Comparison of ENCODE assay signal across 10 cellular contexts in the genomic region with DNA sequence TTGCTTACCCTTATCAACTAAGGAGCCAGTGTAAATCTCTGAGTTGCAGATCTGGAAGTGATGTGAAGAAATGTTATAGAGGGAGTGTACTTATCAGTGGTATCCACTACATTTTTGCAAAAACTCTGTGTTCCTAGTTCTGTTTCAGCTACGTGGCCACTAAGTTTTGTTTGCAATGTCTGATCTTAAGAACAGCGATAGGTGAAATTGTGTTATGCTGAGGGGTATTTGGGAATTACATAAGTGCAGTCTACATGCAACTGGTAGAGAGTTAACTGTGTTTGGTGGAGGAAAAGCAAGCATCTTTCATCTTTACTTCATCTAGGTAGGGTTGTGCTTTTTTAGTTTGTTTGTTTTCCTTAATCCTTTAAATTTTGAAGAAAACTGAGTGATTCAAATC.
DNase-seq lines count a peak whose midpoint lies in the region; ATAC-seq and TF ChIP-seq lines count a peak whose summit lies in the region.
"Had no signal": no experiment of that assay in that cellular context is flagged by ENCODE, and none has a peak within 500 bp of the region (broad histone marks: within the 10 kb centered on the region; RNA-seq: fewer than 3 reads in every experiment).

No MANE protein-coding gene starts in this region.

- TF ChIP-seq CTCF in HFF-Myc (IDR thresholded peaks at IDR 0.05; ENCODE audit: low read depth, low read length, missing control alignments) (no peak), choroid plexus epithelial cell (conservative IDR thresholded peaks at IDR 0.05; ENCODE audit: low read depth, low read length) (no peak), osteoblast (IDR thresholded peaks at IDR 0.05; ENCODE audit: extremely low read depth, low read depth, low read length) (no peak)

- no peaks in the 10 kb centered on the region for H4K20me1 ChIP-seq in BLaER1
- no peaks in the 10 kb centered on the region for H4K20me1 ChIP-seq in osteoblast (ENCODE audit: insufficient read depth, low read length)

- DNase-seq in HFF-Myc (ENCODE audit: extremely low read depth, low read depth): no peak
- no peak for DNase-seq in choroid plexus epithelial cell (ENCODE audit: low read depth)
- DNase-seq in osteoblast (ENCODE audit: insufficient read length, low spot score, missing footprints): no peak
- DNase-seq in NCI-H446 treated with DMSO at 0.1 percent for 48 hours (lab: John Stamatoyannopoulos, UW): no peak
- DNase-seq in KG1 (lab: John Stamatoyannopoulos, UW): no peak
- no peak for DNase-seq in NCI-H1417 (lab: John Stamatoyannopoulos, UW)
- DNase-seq: activated CD4-positive, CD25-positive, alpha-beta regulatory T cell treated with anti-CD3 and anti-CD28 coated beads, Interleukin-2, amount 50 U/mL, for 72 hours; stimulated activated CD8-positive, alpha-beta memory T cell treated with anti-CD3 and anti-CD28 coated beads, Interleukin-4, amount 100 ng/mL, for 48 hours had no signal

- H3K9ac ChIP-seq in BLaER1: no peak overlapping the region

- H3K79me2 ChIP-seq in osteoblast (ENCODE audit: insufficient read depth, low read length): peaks cover 72% of the 10 kb centered on the region

- ATAC-seq in GM19324 (IDR thresholded peaks at IDR 0.05; ENCODE audit: low FRiP score, unreplicated experiment): no peak

- H3K4me3 ChIP-seq in BLaER1: no peak overlapping the region; the same call in 1 of the 2 replicates
- peak overlapping the region; percentile 68 for H3K4me3 ChIP-seq in HFF-Myc (replicated peaks; ENCODE audit: low read depth, low read length)
- peak overlapping the region; percentile 59 for H3K4me3 ChIP-seq in choroid plexus epithelial cell (ENCODE audit: low read depth, low read length)
- H3K4me3 ChIP-seq in osteoblast (ENCODE audit: insufficient read depth, low read length): no peak overlapping the region

- H2AFZ ChIP-seq in osteoblast (ENCODE audit: low read length): no peak overlapping the region

- H3K27me3 ChIP-seq in BLaER1 (peaks cover 35% of the 10 kb centered on the region; the same call in 1 of the 2 replicates), osteoblast (ENCODE audit: insufficient read depth, low read length) (no peaks in the 10 kb centered on the region)

- H3K27ac ChIP-seq in BLaER1 (peak overlapping the region; percentile 73; the same call in 1 of the 2 replicates), osteoblast (ENCODE audit: low read depth, low read length) (peak overlapping the region; percentile 29)

- H3K4me2 ChIP-seq in BLaER1 (peak overlapping the region; percentile 68), osteoblast (ENCODE audit: insufficient read depth, low read length) (peak overlapping the region; percentile 52)

- peaks cover 80% of the 10 kb centered on the region for H3K4me1 ChIP-seq in BLaER1
- peaks cover 39% of the 10 kb centered on the region for H3K4me1 ChIP-seq in osteoblast (ENCODE audit: insufficient read depth, low read length)

- H3K36me3 ChIP-seq in BLaER1: no peaks in the 10 kb centered on the region
- H3K36me3 ChIP-seq in osteoblast (ENCODE audit: insufficient read depth, low read length): no peaks in the 10 kb centered on the region

- H3K9me3 ChIP-seq in BLaER1 (no peaks in the 10 kb centered on the region; the same call in 1 of the 2 replicates), osteoblast (ENCODE audit: low read depth, low read length) (no peaks in the 10 kb centered on the region)

Comparison
In these comparisons a context has a peak if more than half of its experiments do, and no peak if none do; other contexts are left out.
1. H3K4me3 ChIP-seq: peak in HFF-Myc (single experiment) and choroid plexus epithelial cell (single experiment); none in BLaER1 (single experiment) and osteoblast (single experiment).